Comparison of ENCODE assay signal across 30 cellular contexts in genomic region chr19:44149776-44150175, GRCh38.
"Had no signal": no experiment of that assay in that cellular context is flagged by ENCODE, and none has a peak within 500 bp of the region (broad histone marks: within the 10 kb centered on the region; RNA-seq: fewer than 3 reads in every experiment).

No MANE protein-coding gene starts in this region.

- DNase-seq: activated CD4-positive, alpha-beta memory T cell treated with anti-CD3 and anti-CD28 coated beads, Interleukin-2, amount 10 ng/mL, durations not matched to agents 7 days and 5 days; activated CD4-positive, alpha-beta T cell treated with anti-CD3 and anti-CD28 coated beads for 36 hours; activated CD4-positive, alpha-beta T cell treated with anti-CD3 and anti-CD28 coated beads, Interleukin-2, amount 10 ng/mL, durations not matched to agents 7 days and 5 days; activated CD4-positive, alpha-beta T cell treated with anti-CD3 and anti-CD28 coated beads, Interleukin-2, amount 50 U/mL, for 4 hours; activated CD4-positive, CD25-positive, alpha-beta regulatory T cell; activated CD4-positive, CD25-positive, alpha-beta regulatory T cell treated with anti-CD3 and anti-CD28 coated beads, Interleukin-2, amount 50 U/mL, for 72 hours; activated CD8-positive, alpha-beta memory T cell treated with anti-CD3 and anti-CD28 coated beads for 24 hours; activated effector memory CD4-positive, alpha-beta T cell treated with Interleukin-2 at 50 U/mL for 16 hours; activated gamma-delta T cell treated with Interleukin-2 at 50 U/mL for 16 hours; activated naive CD4-positive, alpha-beta T cell treated with anti-CD3 and anti-CD28 coated beads, Interleukin-2, amount 50 U/mL, for 16 hours; activated naive CD4-positive, alpha-beta T cell treated with Interleukin-2 at 50 U/mL for 16 hours; activated T-cell treated with anti-CD3 and anti-CD28 coated beads, Interleukin-2, amount 50 U/mL, for 4 hours; amniotic stem cell; anterior cingulate cortex; brain microvascular endothelial cell; caudate nucleus; cortex of kidney; dermis blood vessel endothelial cell; effector CD4-positive, alpha-beta T cell; esophagus squamous epithelium; foreskin melanocyte; T-helper 2 cell had no signal

- H3K27me3 ChIP-seq: brain microvascular endothelial cell, esophagus squamous epithelium, gastroesophageal sphincter had no signal

- ATAC-seq: activated CD4-positive, alpha-beta T cell treated with anti-CD3 and anti-CD28 coated beads for 36 hours; activated T-cell treated with anti-CD3 and anti-CD28 coated beads, Interleukin-2, amount 50 U/mL, for 4 hours; activated T-helper 17 cell treated with anti-CD3 and anti-CD28 coated beads, Interleukin-2, amount 50 U/mL, for 72 hours; gastroesophageal sphincter had no signal

- FAIRE-seq: astrocyte, bronchial epithelial cell, colon, endometrium, endothelial cell of umbilical vein had no signal

- H3K4me3 ChIP-seq: esophagus squamous epithelium, gastroesophageal sphincter had no signal

- H3K4me1 ChIP-seq: esophagus squamous epithelium, gastroesophageal sphincter had no signal

- H3K27ac ChIP-seq: brain microvascular endothelial cell, epithelial cell of prostate, esophagus squamous epithelium, gastroesophageal sphincter had no signal
